1 cellular context compared by ENCODE assay signal in the genomic region with DNA sequence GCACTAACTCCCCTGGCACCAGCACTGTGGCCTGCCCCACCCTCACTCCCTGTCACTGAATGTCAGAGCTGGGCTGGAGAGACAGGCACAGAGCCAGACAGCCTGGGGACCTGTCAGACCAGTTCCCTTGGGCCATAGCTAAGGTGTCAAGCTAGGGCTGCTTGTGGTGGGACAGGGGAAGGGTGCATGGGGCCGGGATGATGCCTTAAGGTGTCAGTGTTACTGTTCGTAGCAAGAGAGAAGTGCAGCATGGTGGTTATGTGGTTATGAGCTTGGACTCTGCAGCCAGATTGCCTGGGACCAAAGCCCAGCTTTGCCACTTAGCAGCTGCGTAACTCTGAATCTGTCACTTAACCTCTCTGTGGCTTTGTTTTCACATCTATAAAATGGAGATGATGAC.
TF ChIP-seq lines count a peak whose summit lies in the region.

No MANE protein-coding gene starts in this region.

TF ChIP-seq in H1, 55 proteins besides CTCF, POLR2A, EP300 and RAD21:
- TF ChIP-seq SUZ12 (IDR thresholded peaks at IDR 0.05; ENCODE audit: low read length), result no peak
- TF ChIP-seq TAF1 (IDR thresholded peaks at IDR 0.05; ENCODE audit: low read depth, low read length), result no peak
- no peak for TF ChIP-seq TBP (IDR thresholded peaks at IDR 0.05; ENCODE audit: low read depth, low read length)
- no peak for TF ChIP-seq ATF3 (IDR thresholded peaks at IDR 0.05; ENCODE audit: insufficient read depth, low read depth, low read length)
- TF ChIP-seq EZH2 (IDR thresholded peaks at IDR 0.05; ENCODE audit: low read depth, low read length, severe bottlenecking), result no peak
- TF ChIP-seq, protein P1, sequence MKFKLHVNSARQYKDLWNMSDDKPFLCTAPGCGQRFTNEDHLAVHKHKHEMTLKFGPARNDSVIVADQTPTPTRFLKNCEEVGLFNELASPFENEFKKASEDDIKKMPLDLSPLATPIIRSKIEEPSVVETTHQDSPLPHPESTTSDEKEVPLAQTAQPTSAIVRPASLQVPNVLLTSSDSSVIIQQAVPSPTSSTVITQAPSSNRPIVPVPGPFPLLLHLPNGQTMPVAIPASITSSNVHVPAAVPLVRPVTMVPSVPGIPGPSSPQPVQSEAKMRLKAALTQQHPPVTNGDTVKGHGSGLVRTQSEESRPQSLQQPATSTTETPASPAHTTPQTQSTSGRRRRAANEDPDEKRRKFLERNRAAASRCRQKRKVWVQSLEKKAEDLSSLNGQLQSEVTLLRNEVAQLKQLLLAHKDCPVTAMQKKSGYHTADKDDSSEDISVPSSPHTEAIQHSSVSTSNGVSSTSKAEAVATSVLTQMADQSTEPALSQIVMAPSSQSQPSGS (IDR thresholded peaks at IDR 0.05; ENCODE audit: low read length), result no peak
- TF ChIP-seq POU5F1 (IDR thresholded peaks at IDR 0.05; ENCODE audit: low read depth, low read length), result no peak
- TF ChIP-seq TAF7 (optimal IDR thresholded peaks at IDR 0.05; ENCODE audit: borderline replicate concordance, low read depth, low read length), result no peak
- TF ChIP-seq YY1 (IDR thresholded peaks at IDR 0.05; ENCODE audit: low read depth, low read length), result no peak
- no peak for TF ChIP-seq POLR2AphosphoS5 (IDR thresholded peaks at IDR 0.05; ENCODE audit: low read depth, low read length)
- TF ChIP-seq CREB1 (IDR thresholded peaks at IDR 0.05), result no peak
